Comparison of ENCODE assay signal across 2 cellular contexts in genomic region chr15:45662375-45662774, GRCh38.
TF ChIP-seq lines count a peak whose summit lies in the region.

No MANE protein-coding gene starts in this region.

TF ChIP-seq in WTC11, 78 proteins besides CTCF, POLR2A, EP300 and RAD21 (continued from another document):
- TF ChIP-seq, protein P1, sequence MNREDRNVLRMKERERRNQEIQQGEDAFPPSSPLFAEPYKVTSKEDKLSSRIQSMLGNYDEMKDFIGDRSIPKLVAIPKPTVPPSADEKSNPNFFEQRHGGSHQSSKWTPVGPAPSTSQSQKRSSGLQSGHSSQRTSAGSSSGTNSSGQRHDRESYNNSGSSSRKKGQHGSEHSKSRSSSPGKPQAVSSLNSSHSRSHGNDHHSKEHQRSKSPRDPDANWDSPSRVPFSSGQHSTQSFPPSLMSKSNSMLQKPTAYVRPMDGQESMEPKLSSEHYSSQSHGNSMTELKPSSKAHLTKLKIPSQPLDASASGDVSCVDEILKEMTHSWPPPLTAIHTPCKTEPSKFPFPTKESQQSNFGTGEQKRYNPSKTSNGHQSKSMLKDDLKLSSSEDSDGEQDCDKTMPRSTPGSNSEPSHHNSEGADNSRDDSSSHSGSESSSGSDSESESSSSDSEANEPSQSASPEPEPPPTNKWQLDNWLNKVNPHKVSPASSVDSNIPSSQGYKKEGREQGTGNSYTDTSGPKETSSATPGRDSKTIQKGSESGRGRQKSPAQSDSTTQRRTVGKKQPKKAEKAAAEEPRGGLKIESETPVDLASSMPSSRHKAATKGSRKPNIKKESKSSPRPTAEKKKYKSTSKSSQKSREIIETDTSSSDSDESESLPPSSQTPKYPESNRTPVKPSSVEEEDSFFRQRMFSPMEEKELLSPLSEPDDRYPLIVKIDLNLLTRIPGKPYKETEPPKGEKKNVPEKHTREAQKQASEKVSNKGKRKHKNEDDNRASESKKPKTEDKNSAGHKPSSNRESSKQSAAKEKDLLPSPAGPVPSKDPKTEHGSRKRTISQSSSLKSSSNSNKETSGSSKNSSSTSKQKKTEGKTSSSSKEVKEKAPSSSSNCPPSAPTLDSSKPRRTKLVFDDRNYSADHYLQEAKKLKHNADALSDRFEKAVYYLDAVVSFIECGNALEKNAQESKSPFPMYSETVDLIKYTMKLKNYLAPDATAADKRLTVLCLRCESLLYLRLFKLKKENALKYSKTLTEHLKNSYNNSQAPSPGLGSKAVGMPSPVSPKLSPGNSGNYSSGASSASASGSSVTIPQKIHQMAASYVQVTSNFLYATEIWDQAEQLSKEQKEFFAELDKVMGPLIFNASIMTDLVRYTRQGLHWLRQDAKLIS (CRISPR knock-in tag; IDR thresholded peaks at IDR 0.05; ENCODE audit: borderline replicate concordance) = no peak
- no peak for TF ChIP-seq FOXP4 (CRISPR knock-in tag; IDR thresholded peaks at IDR 0.05)
- TF ChIP-seq ZNF317 (CRISPR knock-in tag; IDR thresholded peaks at IDR 0.05; ENCODE audit: borderline replicate concordance, low read depth) = no peak
- no peak for TF ChIP-seq TEAD1 (CRISPR knock-in tag; IDR thresholded peaks at IDR 0.05)
- no peak for TF ChIP-seq ZNF396 (CRISPR knock-in tag; IDR thresholded peaks at IDR 0.05; ENCODE audit: borderline replicate concordance)
- TF ChIP-seq GTF2I (CRISPR knock-in tag; conservative IDR thresholded peaks at IDR 0.05) = no peak
- TF ChIP-seq NR3C1 (CRISPR knock-in tag; conservative IDR thresholded peaks at IDR 0.05; ENCODE audit: low read depth) = no peak
- TF ChIP-seq GRHL2 (CRISPR knock-in tag; IDR thresholded peaks at IDR 0.05; ENCODE audit: insufficient replicate concordance, severe bottlenecking) = no peak
- TF ChIP-seq SMAD3 (CRISPR knock-in tag; IDR thresholded peaks at IDR 0.05; ENCODE audit: borderline replicate concordance) = no peak
- no peak for TF ChIP-seq RELA (CRISPR knock-in tag; IDR thresholded peaks at IDR 0.05; ENCODE audit: borderline replicate concordance)
- TF ChIP-seq CBFB (CRISPR knock-in tag; IDR thresholded peaks at IDR 0.05; ENCODE audit: low read depth) = no peak
- no peak for TF ChIP-seq ESRRA (CRISPR knock-in tag; IDR thresholded peaks at IDR 0.05; ENCODE audit: borderline replicate concordance)
- TF ChIP-seq SOX15 (CRISPR knock-in tag; IDR thresholded peaks at IDR 0.05) = no peak
- TF ChIP-seq SMAD4 (CRISPR knock-in tag; IDR thresholded peaks at IDR 0.05) = no peak

TF ChIP-seq in SK-N-SH treated with all-trans-retinoic acid at 6 μM for 48 hours, 23 proteins besides CTCF, POLR2A, EP300 and RAD21 (continued from another document):
- TF ChIP-seq RARB (CRISPR knock-in tag; IDR thresholded peaks at IDR 0.05) (no peak), GLIS3 (CRISPR knock-in tag; IDR thresholded peaks at IDR 0.05) (no peak), TSHZ2 (CRISPR knock-in tag; IDR thresholded peaks at IDR 0.05) (no peak), ZFP30 (CRISPR knock-in tag; IDR thresholded peaks at IDR 0.05) (no peak), ARNTL (CRISPR knock-in tag; IDR thresholded peaks at IDR 0.05; ENCODE audit: borderline replicate concordance, low read depth) (no peak), ZFP3 (CRISPR knock-in tag; IDR thresholded peaks at IDR 0.05) (no peak)
- TF ChIP-seq, protein P2, sequence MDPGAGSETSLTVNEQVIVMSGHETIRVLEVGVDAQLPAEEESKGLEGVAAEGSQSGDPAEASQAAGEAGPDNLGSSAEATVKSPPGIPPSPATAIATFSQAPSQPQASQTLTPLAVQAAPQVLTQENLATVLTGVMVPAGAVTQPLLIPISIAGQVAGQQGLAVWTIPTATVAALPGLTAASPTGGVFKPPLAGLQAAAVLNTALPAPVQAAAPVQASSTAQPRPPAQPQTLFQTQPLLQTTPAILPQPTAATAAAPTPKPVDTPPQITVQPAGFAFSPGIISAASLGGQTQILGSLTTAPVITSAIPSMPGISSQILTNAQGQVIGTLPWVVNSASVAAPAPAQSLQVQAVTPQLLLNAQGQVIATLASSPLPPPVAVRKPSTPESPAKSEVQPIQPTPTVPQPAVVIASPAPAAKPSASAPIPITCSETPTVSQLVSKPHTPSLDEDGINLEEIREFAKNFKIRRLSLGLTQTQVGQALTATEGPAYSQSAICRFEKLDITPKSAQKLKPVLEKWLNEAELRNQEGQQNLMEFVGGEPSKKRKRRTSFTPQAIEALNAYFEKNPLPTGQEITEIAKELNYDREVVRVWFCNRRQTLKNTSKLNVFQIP (CRISPR knock-in tag; IDR thresholded peaks at IDR 0.05; ENCODE audit: borderline replicate concordance, low read depth) = no peak
